In genomic region chr2:171159326-171160118, GRCh38 we compare ENCODE assay signal across 1 cellular context.
TF ChIP-seq lines count a peak whose summit lies in the region.

No MANE protein-coding gene starts in this region.

TF ChIP-seq in K562, 482 proteins besides CTCF, POLR2A, EP300 and RAD21 (continued from another document and continues in another):
- TF ChIP-seq NFRKB (IDR thresholded peaks at IDR 0.05; ENCODE audit: low read depth) = peak; percentile 14
- no peak for TF ChIP-seq KLF13 (tag; IDR thresholded peaks at IDR 0.05; ENCODE audit: borderline replicate concordance, low read depth)
- no peak for TF ChIP-seq ATF6 (CRISPR knock-in tag; IDR thresholded peaks at IDR 0.05)
- no peak for TF ChIP-seq SAP30 (IDR thresholded peaks at IDR 0.05; ENCODE audit: borderline replicate concordance, insufficient read depth, low read depth, low read length, poor library complexity, severe bottlenecking)
- no peak for TF ChIP-seq TEAD2 (tag; IDR thresholded peaks at IDR 0.05)
- TF ChIP-seq MAFF (IDR thresholded peaks at IDR 0.05; ENCODE audit: low read length) = no peak
- no peak for TF ChIP-seq ZBTB8A (IDR thresholded peaks at IDR 0.05; ENCODE audit: partially characterized antibody)
- no peak; the same call in 1 of the 2 replicates for TF ChIP-seq NFIC (IDR thresholded peaks at IDR 0.05)
- no peak for TF ChIP-seq CTBP1 (IDR thresholded peaks at IDR 0.05; ENCODE audit: borderline replicate concordance)
- peak; percentile 68 for TF ChIP-seq KLF16 (IDR thresholded peaks at IDR 0.05)
- no peak for TF ChIP-seq KDM4B (IDR thresholded peaks at IDR 0.05; ENCODE audit: borderline replicate concordance in 2 of 2, low read depth in 1 of 2)
- TF ChIP-seq ARHGAP35 (IDR thresholded peaks at IDR 0.05; ENCODE audit: partially characterized antibody) = no peak
- peak; percentile 53 for TF ChIP-seq EP400 (IDR thresholded peaks at IDR 0.05)
- TF ChIP-seq CAMTA2 (CRISPR knock-in tag; conservative IDR thresholded peaks at IDR 0.05) = no peak
- TF ChIP-seq CSDE1 (IDR thresholded peaks at IDR 0.05) = no peak
- TF ChIP-seq ZNF316 (IDR thresholded peaks at IDR 0.05) = no peak
- TF ChIP-seq RBFOX2 (IDR thresholded peaks at IDR 0.05; ENCODE audit: low read depth, low read length) = no peak
- no peak for TF ChIP-seq SMAD1 (IDR thresholded peaks at IDR 0.05; ENCODE audit: low read depth, low read length, partially characterized antibody)
- TF ChIP-seq, protein P1, sequence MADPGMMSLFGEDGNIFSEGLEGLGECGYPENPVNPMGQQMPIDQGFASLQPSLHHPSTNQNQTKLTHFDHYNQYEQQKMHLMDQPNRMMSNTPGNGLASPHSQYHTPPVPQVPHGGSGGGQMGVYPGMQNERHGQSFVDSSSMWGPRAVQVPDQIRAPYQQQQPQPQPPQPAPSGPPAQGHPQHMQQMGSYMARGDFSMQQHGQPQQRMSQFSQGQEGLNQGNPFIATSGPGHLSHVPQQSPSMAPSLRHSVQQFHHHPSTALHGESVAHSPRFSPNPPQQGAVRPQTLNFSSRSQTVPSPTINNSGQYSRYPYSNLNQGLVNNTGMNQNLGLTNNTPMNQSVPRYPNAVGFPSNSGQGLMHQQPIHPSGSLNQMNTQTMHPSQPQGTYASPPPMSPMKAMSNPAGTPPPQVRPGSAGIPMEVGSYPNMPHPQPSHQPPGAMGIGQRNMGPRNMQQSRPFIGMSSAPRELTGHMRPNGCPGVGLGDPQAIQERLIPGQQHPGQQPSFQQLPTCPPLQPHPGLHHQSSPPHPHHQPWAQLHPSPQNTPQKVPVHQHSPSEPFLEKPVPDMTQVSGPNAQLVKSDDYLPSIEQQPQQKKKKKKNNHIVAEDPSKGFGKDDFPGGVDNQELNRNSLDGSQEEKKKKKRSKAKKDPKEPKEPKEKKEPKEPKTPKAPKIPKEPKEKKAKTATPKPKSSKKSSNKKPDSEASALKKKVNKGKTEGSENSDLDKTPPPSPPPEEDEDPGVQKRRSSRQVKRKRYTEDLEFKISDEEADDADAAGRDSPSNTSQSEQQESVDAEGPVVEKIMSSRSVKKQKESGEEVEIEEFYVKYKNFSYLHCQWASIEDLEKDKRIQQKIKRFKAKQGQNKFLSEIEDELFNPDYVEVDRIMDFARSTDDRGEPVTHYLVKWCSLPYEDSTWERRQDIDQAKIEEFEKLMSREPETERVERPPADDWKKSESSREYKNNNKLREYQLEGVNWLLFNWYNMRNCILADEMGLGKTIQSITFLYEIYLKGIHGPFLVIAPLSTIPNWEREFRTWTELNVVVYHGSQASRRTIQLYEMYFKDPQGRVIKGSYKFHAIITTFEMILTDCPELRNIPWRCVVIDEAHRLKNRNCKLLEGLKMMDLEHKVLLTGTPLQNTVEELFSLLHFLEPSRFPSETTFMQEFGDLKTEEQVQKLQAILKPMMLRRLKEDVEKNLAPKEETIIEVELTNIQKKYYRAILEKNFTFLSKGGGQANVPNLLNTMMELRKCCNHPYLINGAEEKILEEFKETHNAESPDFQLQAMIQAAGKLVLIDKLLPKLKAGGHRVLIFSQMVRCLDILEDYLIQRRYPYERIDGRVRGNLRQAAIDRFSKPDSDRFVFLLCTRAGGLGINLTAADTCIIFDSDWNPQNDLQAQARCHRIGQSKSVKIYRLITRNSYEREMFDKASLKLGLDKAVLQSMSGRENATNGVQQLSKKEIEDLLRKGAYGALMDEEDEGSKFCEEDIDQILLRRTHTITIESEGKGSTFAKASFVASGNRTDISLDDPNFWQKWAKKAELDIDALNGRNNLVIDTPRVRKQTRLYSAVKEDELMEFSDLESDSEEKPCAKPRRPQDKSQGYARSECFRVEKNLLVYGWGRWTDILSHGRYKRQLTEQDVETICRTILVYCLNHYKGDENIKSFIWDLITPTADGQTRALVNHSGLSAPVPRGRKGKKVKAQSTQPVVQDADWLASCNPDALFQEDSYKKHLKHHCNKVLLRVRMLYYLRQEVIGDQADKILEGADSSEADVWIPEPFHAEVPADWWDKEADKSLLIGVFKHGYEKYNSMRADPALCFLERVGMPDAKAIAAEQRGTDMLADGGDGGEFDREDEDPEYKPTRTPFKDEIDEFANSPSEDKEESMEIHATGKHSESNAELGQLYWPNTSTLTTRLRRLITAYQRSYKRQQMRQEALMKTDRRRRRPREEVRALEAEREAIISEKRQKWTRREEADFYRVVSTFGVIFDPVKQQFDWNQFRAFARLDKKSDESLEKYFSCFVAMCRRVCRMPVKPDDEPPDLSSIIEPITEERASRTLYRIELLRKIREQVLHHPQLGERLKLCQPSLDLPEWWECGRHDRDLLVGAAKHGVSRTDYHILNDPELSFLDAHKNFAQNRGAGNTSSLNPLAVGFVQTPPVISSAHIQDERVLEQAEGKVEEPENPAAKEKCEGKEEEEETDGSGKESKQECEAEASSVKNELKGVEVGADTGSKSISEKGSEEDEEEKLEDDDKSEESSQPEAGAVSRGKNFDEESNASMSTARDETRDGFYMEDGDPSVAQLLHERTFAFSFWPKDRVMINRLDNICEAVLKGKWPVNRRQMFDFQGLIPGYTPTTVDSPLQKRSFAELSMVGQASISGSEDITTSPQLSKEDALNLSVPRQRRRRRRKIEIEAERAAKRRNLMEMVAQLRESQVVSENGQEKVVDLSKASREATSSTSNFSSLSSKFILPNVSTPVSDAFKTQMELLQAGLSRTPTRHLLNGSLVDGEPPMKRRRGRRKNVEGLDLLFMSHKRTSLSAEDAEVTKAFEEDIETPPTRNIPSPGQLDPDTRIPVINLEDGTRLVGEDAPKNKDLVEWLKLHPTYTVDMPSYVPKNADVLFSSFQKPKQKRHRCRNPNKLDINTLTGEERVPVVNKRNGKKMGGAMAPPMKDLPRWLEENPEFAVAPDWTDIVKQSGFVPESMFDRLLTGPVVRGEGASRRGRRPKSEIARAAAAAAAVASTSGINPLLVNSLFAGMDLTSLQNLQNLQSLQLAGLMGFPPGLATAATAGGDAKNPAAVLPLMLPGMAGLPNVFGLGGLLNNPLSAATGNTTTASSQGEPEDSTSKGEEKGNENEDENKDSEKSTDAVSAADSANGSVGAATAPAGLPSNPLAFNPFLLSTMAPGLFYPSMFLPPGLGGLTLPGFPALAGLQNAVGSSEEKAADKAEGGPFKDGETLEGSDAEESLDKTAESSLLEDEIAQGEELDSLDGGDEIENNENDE (IDR thresholded peaks at IDR 0.05; ENCODE audit: low read depth, low read length) = no peak
- TF ChIP-seq ATF7 (IDR thresholded peaks at IDR 0.05) = peak; percentile 34; the same call in 1 of the 2 replicates
- no peak for TF ChIP-seq SMAD3 (CRISPR knock-in tag; conservative IDR thresholded peaks at IDR 0.05)
- TF ChIP-seq, protein P2, sequence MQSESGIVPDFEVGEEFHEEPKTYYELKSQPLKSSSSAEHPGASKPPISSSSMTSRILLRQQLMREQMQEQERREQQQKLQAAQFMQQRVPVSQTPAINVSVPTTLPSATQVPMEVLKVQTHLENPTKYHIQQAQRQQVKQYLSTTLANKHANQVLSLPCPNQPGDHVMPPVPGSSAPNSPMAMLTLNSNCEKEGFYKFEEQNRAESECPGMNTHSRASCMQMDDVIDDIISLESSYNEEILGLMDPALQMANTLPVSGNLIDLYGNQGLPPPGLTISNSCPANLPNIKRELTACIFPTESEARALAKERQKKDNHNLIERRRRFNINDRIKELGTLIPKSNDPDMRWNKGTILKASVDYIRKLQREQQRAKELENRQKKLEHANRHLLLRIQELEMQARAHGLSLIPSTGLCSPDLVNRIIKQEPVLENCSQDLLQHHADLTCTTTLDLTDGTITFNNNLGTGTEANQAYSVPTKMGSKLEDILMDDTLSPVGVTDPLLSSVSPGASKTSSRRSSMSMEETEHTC (IDR thresholded peaks at IDR 0.05) = no peak
- TF ChIP-seq ZNF282 (CRISPR knock-in tag; IDR thresholded peaks at IDR 0.05) = no peak
- no peak for TF ChIP-seq NR2C1 (IDR thresholded peaks at IDR 0.05)
- TF ChIP-seq NR2C1 (tag; IDR thresholded peaks at IDR 0.05) = no peak
- TF ChIP-seq ESRRA (IDR thresholded peaks at IDR 0.05; ENCODE audit: borderline replicate concordance, low read depth) = no peak
- TF ChIP-seq ZNF12 (CRISPR knock-in tag; IDR thresholded peaks at IDR 0.05) = no peak
- peak; percentile 38; the same call in 1 of the 2 replicates for TF ChIP-seq MTA3 (IDR thresholded peaks at IDR 0.05; ENCODE audit: borderline replicate concordance)
- no peak for TF ChIP-seq ZNF408 (CRISPR knock-in tag; IDR thresholded peaks at IDR 0.05; ENCODE audit: low read depth)
- no peak for TF ChIP-seq SRF (CRISPR knock-in tag; IDR thresholded peaks at IDR 0.05)
- 0 out of 2 replicates have a peak, but pooled peaks have one; percentile 44 for TF ChIP-seq ZBED1 (IDR thresholded peaks at IDR 0.05)
- TF ChIP-seq CREB1 (IDR thresholded peaks at IDR 0.05) = no peak
- TF ChIP-seq CREB1 (CRISPR knock-in tag; IDR thresholded peaks at IDR 0.05) = no peak
- TF ChIP-seq ATF4 (CRISPR knock-in tag; IDR thresholded peaks at IDR 0.05) = no peak
- no peak for TF ChIP-seq SMARCA4 (IDR thresholded peaks at IDR 0.05)
- no peak for TF ChIP-seq ZNF184 (CRISPR knock-in tag; IDR thresholded peaks at IDR 0.05)
- TF ChIP-seq ZNF280B (CRISPR knock-in tag; IDR thresholded peaks at IDR 0.05) = no peak
- no peak for TF ChIP-seq KDM5B (IDR thresholded peaks at IDR 0.05; ENCODE audit: insufficient replicate concordance, low read depth, low read length)
- TF ChIP-seq CLOCK (CRISPR knock-in tag; IDR thresholded peaks at IDR 0.05; ENCODE audit: borderline replicate concordance) = no peak
- TF ChIP-seq MCM5 (IDR thresholded peaks at IDR 0.05; ENCODE audit: low read depth) = no peak
- TF ChIP-seq ZNF512 (tag; IDR thresholded peaks at IDR 0.05) = no peak
- no peak for TF ChIP-seq RBM34 (IDR thresholded peaks at IDR 0.05; ENCODE audit: borderline replicate concordance, insufficient read depth, low read length)
- no peak for TF ChIP-seq NCOA1 (IDR thresholded peaks at IDR 0.05; ENCODE audit: low read depth)
- TF ChIP-seq ZKSCAN1 (IDR thresholded peaks at IDR 0.05; ENCODE audit: low read depth, low read length) = no peak
- TF ChIP-seq HNRNPLL (IDR thresholded peaks at IDR 0.05; ENCODE audit: low read depth, low read length, poor library complexity, severe bottlenecking) = no peak
- no peak for TF ChIP-seq MAFK (IDR thresholded peaks at IDR 0.05; ENCODE audit: low read length)
